Comparison of ENCODE assay signal across 22 cellular contexts in the genomic region with DNA sequence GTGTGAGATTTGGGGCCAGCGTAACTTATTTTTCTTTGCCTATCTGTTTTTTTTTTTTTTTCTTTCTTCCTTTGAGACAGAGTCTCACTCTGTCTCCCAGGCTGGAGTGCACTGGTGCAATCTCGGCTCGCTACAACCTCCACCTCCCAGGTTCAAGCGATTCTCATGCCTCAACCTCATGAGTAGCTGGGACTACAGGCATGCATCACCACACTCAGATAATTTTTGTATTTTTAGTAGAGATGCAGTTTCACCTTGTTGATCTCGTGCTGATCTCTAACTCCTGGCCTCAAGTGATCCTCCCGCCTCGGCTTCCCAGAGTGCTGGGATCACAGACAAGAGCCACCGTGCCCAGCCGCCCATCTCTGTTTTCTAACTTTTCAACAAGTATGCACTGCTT.
A peak's percentile ranks its signal among the peaks of the same experiment; 100 is the strongest.
DNase-seq lines count a peak whose midpoint lies in the region; ATAC-seq and TF ChIP-seq lines count a peak whose summit lies in the region.
"Had no signal": no experiment of that assay in that cellular context is flagged by ENCODE, and none has a peak within 500 bp of the region (broad histone marks: within the 10 kb centered on the region; RNA-seq: fewer than 3 reads in every experiment).

No MANE protein-coding gene starts in this region.

- intact Hi-C loops in activated naive CD4-positive, alpha-beta T cell treated with anti-CD3 and anti-CD28 coated beads for 36 hours (cut with micrococcal nuclease): no loop called here

- H3K4me1 Mint-ChIP-seq in WTC11 (no peaks in the 10 kb centered on the region), neural crest cell (no peaks in the 10 kb centered on the region)
- no peaks in the 10 kb centered on the region for H3K4me1 Mint-ChIP-seq in activated naive CD4-positive, alpha-beta T cell treated with anti-CD3 and anti-CD28 coated beads for 36 hours (ENCODE audit: low read depth)
- H3K4me1 Mint-ChIP-seq: CD14-positive monocyte; CD4-positive, alpha-beta memory T cell; CD4-positive, CD25-positive, alpha-beta regulatory T cell; CD8-positive, alpha-beta memory T cell had no signal

- TF ChIP-seq CTCF in WTC11 (IDR thresholded peaks at IDR 0.05): no peak
- TF ChIP-seq CTCF in neural crest cell (conservative IDR thresholded peaks at IDR 0.05): no peak

- H3K27ac Mint-ChIP-seq in WTC11: peak overlapping the region; percentile 8; the same call in 1 of the 2 replicates
- peak overlapping the region; percentile 37 for H3K27ac Mint-ChIP-seq in neural crest cell (ENCODE audit: unreplicated experiment)
- no peak overlapping the region for H3K27ac Mint-ChIP-seq in activated naive CD4-positive, alpha-beta T cell treated with anti-CD3 and anti-CD28 coated beads for 36 hours
- H3K27ac Mint-ChIP-seq: CD4-positive, CD25-positive, alpha-beta regulatory T cell; CD8-positive, alpha-beta memory T cell had no signal

- no peaks in the 10 kb centered on the region for H3K27me3 Mint-ChIP-seq in WTC11 (ENCODE audit: low read depth)
- no peaks in the 10 kb centered on the region for H3K27me3 Mint-ChIP-seq in neural crest cell (ENCODE audit: low read depth)
- no peaks in the 10 kb centered on the region for H3K27me3 Mint-ChIP-seq in activated naive CD4-positive, alpha-beta T cell treated with anti-CD3 and anti-CD28 coated beads for 36 hours (ENCODE audit: low read depth)
- H3K27me3 Mint-ChIP-seq: CD4-positive, alpha-beta memory T cell; CD4-positive, CD25-positive, alpha-beta regulatory T cell; CD8-positive, alpha-beta memory T cell had no signal

- CTCF ChIA-PET in WTC11 (lab: Charles Lee): no interaction called here
- CTCF ChIA-PET in activated naive CD4-positive, alpha-beta T cell treated with anti-CD3 and anti-CD28 coated beads for 36 hours (lab: Charles Lee): no interaction called here

- H3K36me3 Mint-ChIP-seq in WTC11 (peaks cover 12% of the 10 kb centered on the region; the same call in 1 of the 2 replicates), neural crest cell (ENCODE audit: low read depth) (no peaks in the 10 kb centered on the region)
- H3K36me3 Mint-ChIP-seq in activated naive CD4-positive, alpha-beta T cell treated with anti-CD3 and anti-CD28 coated beads for 36 hours (ENCODE audit: low read depth): peaks cover 6% of the 10 kb centered on the region

- ATAC-seq in WTC11 (no peak), GM21526 (IDR thresholded peaks at IDR 0.05; ENCODE audit: low FRiP score, unreplicated experiment) (no peak)
- ATAC-seq: GM12878 had no signal

- H3K4me3 Mint-ChIP-seq in WTC11 (no peak overlapping the region), neural crest cell (no peak overlapping the region)
- H3K4me3 Mint-ChIP-seq in activated naive CD4-positive, alpha-beta T cell treated with anti-CD3 and anti-CD28 coated beads for 36 hours: no peak overlapping the region
- H3K4me3 Mint-ChIP-seq: CD4-positive, alpha-beta memory T cell; CD4-positive, CD25-positive, alpha-beta regulatory T cell; CD8-positive, alpha-beta memory T cell had no signal

- H3K9me3 Mint-ChIP-seq in WTC11: no peaks in the 10 kb centered on the region
- no peaks in the 10 kb centered on the region for H3K9me3 Mint-ChIP-seq in neural crest cell
- H3K9me3 Mint-ChIP-seq in activated naive CD4-positive, alpha-beta T cell treated with anti-CD3 and anti-CD28 coated beads for 36 hours: no peaks in the 10 kb centered on the region
- H3K9me3 Mint-ChIP-seq: CD14-positive monocyte; CD4-positive, alpha-beta memory T cell; CD4-positive, CD25-positive, alpha-beta regulatory T cell; CD8-positive, alpha-beta memory T cell had no signal

- POLR2A ChIA-PET in WTC11 (lab: Charles Lee): no interaction called here

- DNase-seq in WTC11 (ENCODE audit: low spot score) (no peak), neural crest cell (ENCODE audit: low read depth, low spot score) (no peak)
- DNase-seq in stimulated activated CD4-positive, alpha-beta T cell treated with anti-CD3 and anti-CD28 coated beads, Interleukin-4, amount 100 ng/mL, for 4 hours: no peak
- no peak for DNase-seq in activated naive CD4-positive, alpha-beta T cell treated with anti-CD3 and anti-CD28 coated beads for 36 hours
- DNase-seq: 8988T; ACHN; BE2C; C1 segment of cervical spinal cord; CD4-positive, alpha-beta memory T cell; CD4-positive, CD25-positive, alpha-beta regulatory T cell; CD8-positive, alpha-beta memory T cell; COR-L47; DMS 273 treated with DMSO at 0.1 percent for 48 hours; DMS153; DMS53; DMS79; DND-41; EL; GDM1 had no signal

TF ChIP-seq in WTC11, 78 proteins besides CTCF, POLR2A, EP300 and RAD21:
- TF ChIP-seq CREM (CRISPR knock-in tag; IDR thresholded peaks at IDR 0.05) (no peak), FOXP1 (CRISPR knock-in tag; IDR thresholded peaks at IDR 0.05; ENCODE audit: borderline replicate concordance) (no peak), TCF7 (CRISPR knock-in tag; IDR thresholded peaks at IDR 0.05; ENCODE audit: low read depth) (no peak), ZNF263 (CRISPR knock-in tag; IDR thresholded peaks at IDR 0.05; ENCODE audit: low read depth) (no peak), NR2C2 (CRISPR knock-in tag; IDR thresholded peaks at IDR 0.05) (no peak), ZBTB21 (CRISPR knock-in tag; IDR thresholded peaks at IDR 0.05; ENCODE audit: borderline replicate concordance) (no peak)
- TF ChIP-seq, protein P1, sequence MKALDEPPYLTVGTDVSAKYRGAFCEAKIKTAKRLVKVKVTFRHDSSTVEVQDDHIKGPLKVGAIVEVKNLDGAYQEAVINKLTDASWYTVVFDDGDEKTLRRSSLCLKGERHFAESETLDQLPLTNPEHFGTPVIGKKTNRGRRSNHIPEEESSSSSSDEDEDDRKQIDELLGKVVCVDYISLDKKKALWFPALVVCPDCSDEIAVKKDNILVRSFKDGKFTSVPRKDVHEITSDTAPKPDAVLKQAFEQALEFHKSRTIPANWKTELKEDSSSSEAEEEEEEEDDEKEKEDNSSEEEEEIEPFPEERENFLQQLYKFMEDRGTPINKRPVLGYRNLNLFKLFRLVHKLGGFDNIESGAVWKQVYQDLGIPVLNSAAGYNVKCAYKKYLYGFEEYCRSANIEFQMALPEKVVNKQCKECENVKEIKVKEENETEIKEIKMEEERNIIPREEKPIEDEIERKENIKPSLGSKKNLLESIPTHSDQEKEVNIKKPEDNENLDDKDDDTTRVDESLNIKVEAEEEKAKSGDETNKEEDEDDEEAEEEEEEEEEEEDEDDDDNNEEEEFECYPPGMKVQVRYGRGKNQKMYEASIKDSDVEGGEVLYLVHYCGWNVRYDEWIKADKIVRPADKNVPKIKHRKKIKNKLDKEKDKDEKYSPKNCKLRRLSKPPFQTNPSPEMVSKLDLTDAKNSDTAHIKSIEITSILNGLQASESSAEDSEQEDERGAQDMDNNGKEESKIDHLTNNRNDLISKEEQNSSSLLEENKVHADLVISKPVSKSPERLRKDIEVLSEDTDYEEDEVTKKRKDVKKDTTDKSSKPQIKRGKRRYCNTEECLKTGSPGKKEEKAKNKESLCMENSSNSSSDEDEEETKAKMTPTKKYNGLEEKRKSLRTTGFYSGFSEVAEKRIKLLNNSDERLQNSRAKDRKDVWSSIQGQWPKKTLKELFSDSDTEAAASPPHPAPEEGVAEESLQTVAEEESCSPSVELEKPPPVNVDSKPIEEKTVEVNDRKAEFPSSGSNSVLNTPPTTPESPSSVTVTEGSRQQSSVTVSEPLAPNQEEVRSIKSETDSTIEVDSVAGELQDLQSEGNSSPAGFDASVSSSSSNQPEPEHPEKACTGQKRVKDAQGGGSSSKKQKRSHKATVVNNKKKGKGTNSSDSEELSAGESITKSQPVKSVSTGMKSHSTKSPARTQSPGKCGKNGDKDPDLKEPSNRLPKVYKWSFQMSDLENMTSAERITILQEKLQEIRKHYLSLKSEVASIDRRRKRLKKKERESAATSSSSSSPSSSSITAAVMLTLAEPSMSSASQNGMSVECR (CRISPR knock-in tag; IDR thresholded peaks at IDR 0.05; ENCODE audit: borderline replicate concordance): no peak
- TF ChIP-seq, protein P2, sequence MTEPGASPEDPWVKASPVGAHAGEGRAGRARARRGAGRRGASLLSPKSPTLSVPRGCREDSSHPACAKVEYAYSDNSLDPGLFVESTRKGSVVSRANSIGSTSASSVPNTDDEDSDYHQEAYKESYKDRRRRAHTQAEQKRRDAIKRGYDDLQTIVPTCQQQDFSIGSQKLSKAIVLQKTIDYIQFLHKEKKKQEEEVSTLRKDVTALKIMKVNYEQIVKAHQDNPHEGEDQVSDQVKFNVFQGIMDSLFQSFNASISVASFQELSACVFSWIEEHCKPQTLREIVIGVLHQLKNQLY (CRISPR knock-in tag; IDR thresholded peaks at IDR 0.05): no peak
- TF ChIP-seq, protein P3, sequence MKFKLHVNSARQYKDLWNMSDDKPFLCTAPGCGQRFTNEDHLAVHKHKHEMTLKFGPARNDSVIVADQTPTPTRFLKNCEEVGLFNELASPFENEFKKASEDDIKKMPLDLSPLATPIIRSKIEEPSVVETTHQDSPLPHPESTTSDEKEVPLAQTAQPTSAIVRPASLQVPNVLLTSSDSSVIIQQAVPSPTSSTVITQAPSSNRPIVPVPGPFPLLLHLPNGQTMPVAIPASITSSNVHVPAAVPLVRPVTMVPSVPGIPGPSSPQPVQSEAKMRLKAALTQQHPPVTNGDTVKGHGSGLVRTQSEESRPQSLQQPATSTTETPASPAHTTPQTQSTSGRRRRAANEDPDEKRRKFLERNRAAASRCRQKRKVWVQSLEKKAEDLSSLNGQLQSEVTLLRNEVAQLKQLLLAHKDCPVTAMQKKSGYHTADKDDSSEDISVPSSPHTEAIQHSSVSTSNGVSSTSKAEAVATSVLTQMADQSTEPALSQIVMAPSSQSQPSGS (CRISPR knock-in tag; IDR thresholded peaks at IDR 0.05; ENCODE audit: borderline replicate concordance, low read depth): no peak
